ENCODE assay signal across 29 cellular contexts in the genomic region with DNA sequence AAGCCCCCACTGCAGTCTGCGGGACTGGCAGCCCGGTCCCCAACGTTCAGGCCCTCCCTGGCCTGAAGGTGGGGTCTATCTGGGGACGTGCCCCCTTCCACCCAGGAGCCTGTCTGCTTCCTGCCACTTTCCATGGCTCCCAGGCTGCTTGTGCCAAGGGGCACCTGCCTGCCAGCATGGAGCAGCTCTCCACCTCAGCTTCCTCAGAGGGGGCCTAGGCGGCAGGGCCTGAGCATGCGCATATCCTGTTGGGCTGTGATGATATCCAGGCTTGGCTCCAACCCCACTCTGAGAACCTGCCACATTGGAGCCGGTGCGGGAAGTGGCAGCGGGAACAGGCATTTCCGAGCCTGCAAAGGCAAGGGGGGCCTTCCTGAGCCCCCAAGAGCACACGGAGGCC. TPM values are rescaled to one million over a fixed set of nuclear protein-coding genes. Genes with fewer than 3 reads are reported as not detected.
DNase-seq lines count a peak whose midpoint lies in the region; ATAC-seq, FAIRE-seq and TF ChIP-seq lines count a peak whose summit lies in the region.
"Had no signal": no experiment of that assay in that cellular context is flagged by ENCODE, and none has a peak within 500 bp of the region (broad histone marks: within the 10 kb centered on the region; RNA-seq: fewer than 3 reads in every experiment).

No MANE protein-coding gene starts in this region.

- FAIRE-seq in GM12878 (lab: Jason Lieb, UNC) (no peak), kidney (lab: Jason Lieb, UNC) (no peak)
- FAIRE-seq: pancreas had no signal

- no peaks in the 10 kb centered on the region for H3K79me2 ChIP-seq in H9 (ENCODE audit: insufficient read depth, low read length)
- H3K79me2 ChIP-seq in GM12878 (ENCODE audit: control insufficient read depth, insufficient read depth, low read length), result peaks cover 71% of the 10 kb centered on the region

- no peak overlapping the region for H3K23ac ChIP-seq in H9 (ENCODE audit: insufficient read length, low read depth, low read length)

- H3K4ac ChIP-seq in H9 (ENCODE audit: low read depth, low read length), result no peak overlapping the region

- whole genome bisulfite sequencing in H9 (ENCODE audit: extremely low coverage, insufficient read length, low lambda C conversion rate), result no CpG with 5 or more reads among the region's 11 CpGs
- WGBS in GM12878 (ENCODE audit: insufficient coverage, insufficient replicate concordance, low lambda C conversion rate, missing lambda C conversion rate), result 93% methylated on average over 11 of the region's 11 CpGs

- peak overlapping the region in 2 of 3 experiments; percentile 34 to 96; a peak in 3 of 7 replicates for H3K27ac Mint-ChIP-seq in H9
- H3K27ac Mint-ChIP-seq: activated CD4-positive, alpha-beta memory T cell treated with anti-CD3 and anti-CD28 coated beads for 36 hours; T-helper 17 cell had no signal

- TF ChIP-seq CTCF in H9 (conservative IDR thresholded peaks at IDR 0.05) (no peak), GM12878 (IDR thresholded peaks at IDR 0.05 in 2 of 3, conservative IDR thresholded peaks at IDR 0.05 in 1 of 3; ENCODE audit: control insufficient read depth in 2 of 3, extremely low read depth in 1 of 3, insufficient read depth in 1 of 3, low read depth in 3 of 3, low read length in 3 of 3) (no peak), kidney (IDR thresholded peaks at IDR 0.05; ENCODE audit: borderline replicate concordance, extremely low read depth, insufficient read depth) (no peak), upper lobe of right lung (IDR thresholded peaks at IDR 0.05) (no peak), GM10266 (IDR thresholded peaks at IDR 0.05; ENCODE audit: control insufficient read depth, insufficient read depth, low read depth, missing control alignments) (no peak)

- no peak for TF ChIP-seq RAD21 in GM12878 (IDR thresholded peaks at IDR 0.05; ENCODE audit: insufficient read depth, low read depth, low read length)

- H3K9me3 ChIP-seq in H9 (ENCODE audit: control insufficient read depth, low read depth, low read length) (no peaks in the 10 kb centered on the region), GM12878 (replicated peaks; ENCODE audit: control insufficient read depth, insufficient read depth, low read length) (no peaks in the 10 kb centered on the region), kidney (ENCODE audit: control insufficient read depth in 1 of 2, low read length in 2 of 2) (no peaks in the 10 kb centered on the region), upper lobe of right lung (no peaks in the 10 kb centered on the region)
- H3K9me3 ChIP-seq: gastroesophageal sphincter, HAP-1, left lung, pancreas, right atrium auricular region, SK-N-SH had no signal

- intact Hi-C loops in GM12878 (cut with micrococcal nuclease; ENCODE audit: unreplicated experiment), result loop anchor here (10.0 kb wide), 1 partner anchor 245 kb away; no protein-coding TSS in a partner anchor
- intact Hi-C loops in kidney (cut with DNase I), result no loop called here
- intact Hi-C loops in upper lobe of right lung (cut with DNase I), result no loop called here

- H3K4me1 ChIP-seq in H9 (ENCODE audit: insufficient read depth, low read length) (peaks cover 5% of the 10 kb centered on the region; the same call in 1 of the 2 replicates), GM12878 (ENCODE audit: control insufficient read depth, insufficient read depth, low read length) (peaks cover 17% of the 10 kb centered on the region), kidney (ENCODE audit: control insufficient read depth in 1 of 2, insufficient read depth in 1 of 2, low read depth in 1 of 2, low read length in 2 of 2) (no peaks in the 10 kb centered on the region), upper lobe of right lung (no peaks in the 10 kb centered on the region)
- H3K4me1 ChIP-seq: gastroesophageal sphincter, pancreas, right atrium auricular region had no signal

- no peaks in the 10 kb centered on the region for H3K23me2 ChIP-seq in H9 (ENCODE audit: insufficient read length, low read depth, low read length, poor library complexity, severe bottlenecking)

- H3K4me1 Mint-ChIP-seq in H9, result peaks cover 35 to 45% of the 10 kb centered on the region in 2 experiments

- no peak overlapping the region for H2BK5ac ChIP-seq in H9 (ENCODE audit: insufficient read length, low read length)

- H3K56ac ChIP-seq in H9 (ENCODE audit: insufficient read length, low read depth, low read length), result no peak overlapping the region

- TF ChIP-seq EP300 in GM12878 (IDR thresholded peaks at IDR 0.05; ENCODE audit: borderline replicate concordance in 1 of 2, control insufficient read depth in 1 of 2, low read depth in 2 of 2, low read length in 2 of 2), result no peak

- peak; percentile 45 for DNase-seq in H9
- DNase-seq in GM12878 (ENCODE audit: low read depth, low spot score), result no peak
- peak; percentile 39 for DNase-seq in kidney
- DNase-seq in upper lobe of right lung, result no peak
- DNase-seq in DMS153 (lab: John Stamatoyannopoulos, UW), result no peak
- no peak for DNase-seq in HCEC 1CT
- no peak for DNase-seq in GM10266 (ENCODE audit: extremely low spot score)
- DNase-seq: activated CD4-positive, alpha-beta memory T cell treated with anti-CD3 and anti-CD28 coated beads for 36 hours; activated CD4-positive, CD25-positive, alpha-beta regulatory T cell treated with anti-CD3 and anti-CD28 coated beads, Interleukin-2, amount 50 U/mL, for 72 hours; activated CD8-positive, alpha-beta memory T cell treated with anti-CD3 and anti-CD28 coated beads, Interleukin-2, amount 50 U/mL, for 4 hours; activated naive CD4-positive, alpha-beta T cell treated with anti-CD3 and anti-CD28 coated beads, Interleukin-2, amount 50 U/mL, for 16 hours; CD4-positive, CD25-positive, alpha-beta regulatory T cell; EL; KG1; naive thymus-derived CD4-positive, alpha-beta T cell; NCI-H1417 treated with DMSO at 0.1 percent for 48 hours; NCI-H2081; NCI-H446; NCI-H774; stimulated activated CD4-positive, alpha-beta T cell treated with anti-CD3 and anti-CD28 coated beads, Interleukin-1b, Interleukin-23, amount 100 ng/mL, for 48 hours; T-helper 17 cell had no signal

- in situ Hi-C loops in GM12878 (cut with MboI), result no loop called here

- no peak overlapping the region for H4K5ac ChIP-seq in H9 (ENCODE audit: insufficient read length, low read depth, low read length)

- no peak overlapping the region for H3K14ac ChIP-seq in H9 (ENCODE audit: insufficient read depth, low read length)

- H4K20me1 ChIP-seq in H9 (ENCODE audit: control insufficient read depth, insufficient read depth, insufficient read length) (no peaks in the 10 kb centered on the region), GM12878 (ENCODE audit: control insufficient read depth, insufficient read depth) (no peaks in the 10 kb centered on the region)

- POLR2A ChIA-PET in GM12878 (lab: Charles Lee), result no interaction called here

- H4K8ac ChIP-seq in H9 (replicated peaks; ENCODE audit: insufficient read length, low read depth, low read length), result no peak overlapping the region

- no peak for TF ChIP-seq POLR2A in GM12878 (IDR thresholded peaks at IDR 0.05; ENCODE audit: low read depth, low read length)

- H2BK120ac ChIP-seq in H9 (ENCODE audit: low read depth, low read length, poor library complexity, severe bottlenecking), result no peak overlapping the region

- RAD21 ChIA-PET in GM12878 (lab: Charles Lee; ENCODE audit: unreplicated experiment), result no interaction called here

- H3K36me3 ChIP-seq in GM12878 (ENCODE audit: control insufficient read depth in 2 of 2, insufficient read depth in 2 of 2, low read length in 1 of 2) (peaks cover 5 to 6% of the 10 kb centered on the region in 2 experiments; a peak in 3 of 4 replicates), kidney (ENCODE audit: control insufficient read depth in 1 of 2, insufficient read depth in 2 of 2, low read length in 2 of 2) (no peaks in the 10 kb centered on the region), upper lobe of right lung (no peaks in the 10 kb centered on the region)
- H3K36me3 ChIP-seq: gastroesophageal sphincter, HAP-1, left lung, pancreas, right atrium auricular region had no signal

- H2BK20ac ChIP-seq in H9 (ENCODE audit: low read depth, low read length, poor library complexity, severe bottlenecking), result no peak overlapping the region

- H2BK15ac ChIP-seq in H9 (ENCODE audit: low read depth, low read length), result no peak overlapping the region

- H2AK5ac ChIP-seq in H9 (ENCODE audit: insufficient read length, low read length), result no peak overlapping the region

- CTCF ChIA-PET in GM12878 (lab: Yijun Ruan, JAX), result interaction anchor here (0.9 kb wide), 1 partner anchor 9 kb away, joined by 3 read pairs; no protein-coding TSS in a partner anchor

- H3K4me3 Mint-ChIP-seq in H9, result no peak overlapping the region
- H3K4me3 Mint-ChIP-seq: activated CD4-positive, alpha-beta memory T cell treated with anti-CD3 and anti-CD28 coated beads for 36 hours; CD4-positive, CD25-positive, alpha-beta regulatory T cell; naive thymus-derived CD4-positive, alpha-beta T cell; T-helper 17 cell had no signal

- no peak overlapping the region for H2BK12ac ChIP-seq in H9 (ENCODE audit: insufficient read length, low read depth, low read length)

- SMC1A ChIA-PET in GM12878 (lab: Charles Lee; ENCODE audit: uncharacterized antibody, unreplicated experiment), result interaction anchor here (1.6 kb wide), 2 partner anchors 9 to 55 kb away, joined by 5 to 8 read pairs; no protein-coding TSS in a partner anchor

- H3K27me3 ChIP-seq in H9 (ENCODE audit: insufficient read depth, low read length) (no peaks in the 10 kb centered on the region), GM12878 (replicated peaks in 1 of 2; ENCODE audit: control insufficient read depth in 2 of 2, insufficient read depth in 2 of 2, low read length in 1 of 2) (no peaks in the 10 kb centered on the region), upper lobe of right lung (no peaks in the 10 kb centered on the region)
- H3K27me3 ChIP-seq: gastroesophageal sphincter, hepatocyte, left lung, pancreas, right atrium auricular region had no signal

- peaks cover 0 to 3% (median 2%) of the 10 kb centered on the region in 3 experiments; a peak in 1 of 7 replicates for H3K36me3 Mint-ChIP-seq in H9 (ENCODE audit: insufficient read depth in 1 of 3, low read depth in 3 of 3)

- H3K27me3 Mint-ChIP-seq in H9 (ENCODE audit: low read depth), result no peaks in the 10 kb centered on the region; the same call in 1 of the 2 replicates
- H3K27me3 Mint-ChIP-seq: activated CD4-positive, alpha-beta memory T cell treated with anti-CD3 and anti-CD28 coated beads for 36 hours; CD4-positive, CD25-positive, alpha-beta regulatory T cell; naive thymus-derived CD4-positive, alpha-beta T cell; T-helper 17 cell had no signal

- H3K4me2 ChIP-seq in H9 (ENCODE audit: insufficient read depth, insufficient read length, low read length) (no peak overlapping the region), GM12878 (ENCODE audit: control insufficient read depth, insufficient read depth) (peak overlapping the region; percentile 73; the same call in 1 of the 2 replicates)
- H3K4me2 ChIP-seq: hepatocyte, SK-N-SH, smooth muscle cell had no signal

- H4K91ac ChIP-seq in H9 (ENCODE audit: insufficient read length, low read depth, low read length), result no peak overlapping the region

- H3K9me3 Mint-ChIP-seq in H9, result no peaks in the 10 kb centered on the region
- H3K9me3 Mint-ChIP-seq: activated CD4-positive, alpha-beta memory T cell treated with anti-CD3 and anti-CD28 coated beads for 36 hours; CD4-positive, CD25-positive, alpha-beta regulatory T cell; naive thymus-derived CD4-positive, alpha-beta T cell had no signal

- H3K18ac ChIP-seq in H9 (ENCODE audit: insufficient read length, low read depth, low read length), result no peak overlapping the region

- no peak for ATAC-seq in GM12878
- ATAC-seq in upper lobe of right lung, result peak; percentile 21
- ATAC-seq: gastroesophageal sphincter; left lung; naive thymus-derived CD4-positive, alpha-beta T cell; T-helper 17 cell had no signal

- H2AFZ ChIP-seq in H9 (ENCODE audit: low read length) (no peak overlapping the region), GM12878 (ENCODE audit: control insufficient read depth, low read depth, low read length) (no peak overlapping the region)
- H2AFZ ChIP-seq: hepatocyte had no signal

- no peak overlapping the region for H3T11ph ChIP-seq in H9 (ENCODE audit: low read length)

- no peaks in the 10 kb centered on the region for H3K79me1 ChIP-seq in H9 (ENCODE audit: insufficient read depth, low read depth, low read length, poor library complexity, severe bottlenecking)

- no TSS peak for BruUV-seq in GM12878 (replicated peaks; lab: Mats Ljungman, UMichigan)

- no peak overlapping the region for H3K27ac ChIP-seq in H9 (ENCODE audit: insufficient read length, low read depth, low read length)
- peak overlapping the region; percentile 59; the same call in 1 of the 2 replicates for H3K27ac ChIP-seq in GM12878 (ENCODE audit: control insufficient read depth, insufficient read depth)
- no peak overlapping the region for H3K27ac ChIP-seq in kidney (ENCODE audit: low read depth in 2 of 2, low read length in 2 of 2)
- no peak overlapping the region for H3K27ac ChIP-seq in upper lobe of right lung
- H3K27ac ChIP-seq: gastroesophageal sphincter, hepatocyte, left lung, pancreas, right atrium auricular region had no signal

- H3K4me3 ChIP-seq in GM12878 (no peak overlapping the region), kidney (ENCODE audit: low read length in 2 of 2) (no peak overlapping the region), upper lobe of right lung (no peak overlapping the region)
- H3K4me3 ChIP-seq: gastroesophageal sphincter, HAP-1, hepatocyte, left lung, pancreas, right atrium auricular region, smooth muscle cell had no signal

- H3K9ac ChIP-seq in H9 (ENCODE audit: extremely low read depth, insufficient read length, low read length), result no peak overlapping the region
- H3K9ac ChIP-seq in GM12878 (ENCODE audit: control insufficient read depth, insufficient read depth, low read length), result no peak overlapping the region
- H3K9ac ChIP-seq in kidney (ENCODE audit: low read length in 2 of 2), result no peak overlapping the region
- H3K9ac ChIP-seq: SK-N-SH had no signal

RNA-seq across cellular contexts. Expression of a gene that starts 57.4 kb away (rescaled TPM):
- total RNA-seq in H9 (2021) (43.9 and 44.3 TPM in 2 replicates), GM12878 (2014; rRNA removed) (82.3 and 85.5 TPM in 2 replicates), GM12878 (2014; rRNA removed; fragmentation: Illumina TruSeq; extraction: Trizol) (86.3 and 88.7 TPM in 2 replicates), GM12878 (2021) (106 and 107 TPM in 2 replicates), kidney (49.6 TPM), upper lobe of right lung (31.8 TPM)
- 130 and 133 TPM in 2 replicates for total RNA-seq in GM12878 (2013; cell fraction: nucleolus; rRNA removed)
- polyA plus RNA-seq in GM12878 (2011; ENCODE audit: low read depth), result 20.9 TPM
- polyA plus RNA-seq in GM12878 (2011; rRNA removed) (21.3 and 24.2 TPM in 2 replicates), GM12878 (2014; fragmentation: Illumina TruSeq; extraction: Trizol) (74.1 and 88.8 TPM in 2 replicates), GM12878 (2014; fragmentation: Nextera tagmentation; extraction: Ambion mirVana) (10 to 100 TPM; 25.0 to 45.6 TPM), GM12878 (2014; rRNA removed) (47.5 and 50.1 TPM in 2 replicates), GM12878 (2016; fragmentation: Nextera tagmentation; extraction: Ambion mirVana) (10 to 100 TPM; 64.2 to 68.3 TPM), kidney (ENCODE audit: insufficient read depth, low read depth, low replicate concordance) (8.2 TPM)
- polyA plus RNA-seq in GM12878 (2011; cell fraction: cytosol; rRNA removed), result 12.5 and 19.7 TPM in 2 replicates
- polyA plus RNA-seq in GM12878 (2011; cell fraction: nucleus; rRNA removed), result 10.7 and 11.2 TPM in 2 replicates
- 20.4 and 34.4 TPM in 2 replicates for polyA plus RNA-seq in GM12878 (2012)
- 29.7 and 42.8 TPM in 2 replicates for polyA minus RNA-seq in GM12878 (2011; rRNA and poly(A)+ RNA removed)
- 9.6 and 9.9 TPM in 2 replicates for polyA minus RNA-seq in GM12878 (2011; cell fraction: cytosol; rRNA and poly(A)+ RNA removed)
- polyA minus RNA-seq in GM12878 (2011; cell fraction: nucleus; rRNA and poly(A)+ RNA removed), result 31.3 and 55.2 TPM in 2 replicates

Comparison
In these comparisons a context has a peak if more than half of its experiments do, and no peak if none do; other contexts are left out.
1. DNase-seq: peak in H9 (single experiment) and kidney (single experiment); none in GM12878 (single experiment), upper lobe of right lung (single experiment), DMS153 (single experiment), HCEC 1CT (single experiment) and GM10266 (single experiment).